9 cellular contexts compared by ENCODE assay signal in the genomic region with DNA sequence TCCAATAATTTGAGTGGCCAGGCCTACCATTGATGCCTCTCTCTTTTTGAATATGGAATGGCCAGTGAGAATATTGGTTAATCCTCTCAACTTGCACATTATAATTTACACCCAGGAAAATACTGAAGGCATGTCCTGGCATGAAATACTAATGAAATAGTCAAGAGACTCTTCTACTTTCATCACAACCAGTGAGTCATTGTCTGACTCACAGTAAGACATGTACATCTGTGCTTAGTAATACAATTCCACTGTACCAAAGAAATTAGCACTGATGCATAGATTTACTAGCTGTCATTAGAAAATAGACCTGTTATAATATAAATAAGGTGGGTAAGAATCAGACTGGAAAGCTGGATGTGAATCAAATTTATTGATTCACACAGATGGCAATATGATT. TPM values are rescaled to one million over a fixed set of nuclear protein-coding genes. Genes with fewer than 3 reads are reported as not detected.
DNase-seq lines count a peak whose midpoint lies in the region; ATAC-seq and TF ChIP-seq lines count a peak whose summit lies in the region.
"Had no signal": no experiment of that assay in that cellular context is flagged by ENCODE, and none has a peak within 500 bp of the region (broad histone marks: within the 10 kb centered on the region; RNA-seq: fewer than 3 reads in every experiment).

No MANE protein-coding gene starts in this region.

- H2AFZ ChIP-seq in osteoblast (ENCODE audit: low read length) (peak overlapping the region; percentile 52), GM23338 (no peak overlapping the region)

- no peaks in the 10 kb centered on the region for H3K9me3 Mint-ChIP-seq in GM23338
- no peaks in the 10 kb centered on the region for H3K9me3 Mint-ChIP-seq in naive thymus-derived CD4-positive, alpha-beta T cell

- H3K36me3 ChIP-seq in osteoblast (ENCODE audit: insufficient read depth, low read length) = no peaks in the 10 kb centered on the region
- no peaks in the 10 kb centered on the region for H3K36me3 ChIP-seq in GM23338 (ENCODE audit: insufficient read depth)
- no peaks in the 10 kb centered on the region for H3K36me3 ChIP-seq in naive thymus-derived CD4-positive, alpha-beta T cell (ENCODE audit: control insufficient read depth in 2 of 3, insufficient read depth in 3 of 3, low read length in 3 of 3)
- no peaks in the 10 kb centered on the region for H3K36me3 ChIP-seq in left ventricle myocardium inferior

- H3F3A ChIP-seq in GM23338 (replicated peaks; ENCODE audit: low read depth) = no peaks in the 10 kb centered on the region

- CTCF ChIA-PET in naive thymus-derived CD4-positive, alpha-beta T cell (lab: Charles Lee) = no interaction called here

- H3K79me2 ChIP-seq in osteoblast (ENCODE audit: insufficient read depth, low read length) (no peaks in the 10 kb centered on the region), GM23338 (replicated peaks; ENCODE audit: insufficient read depth) (no peaks in the 10 kb centered on the region)

- TF ChIP-seq CTCF in osteoblast (IDR thresholded peaks at IDR 0.05; ENCODE audit: extremely low read depth, low read depth, low read length) = no peak
- TF ChIP-seq CTCF in GM23338 (conservative IDR thresholded peaks at IDR 0.05; ENCODE audit: low read depth in 2 of 2) = no peak
- no peak for TF ChIP-seq CTCF in left ventricle myocardium inferior (IDR thresholded peaks at IDR 0.05; ENCODE audit: borderline replicate concordance)

- H4K20me1 ChIP-seq in osteoblast (ENCODE audit: insufficient read depth, low read length) = no peaks in the 10 kb centered on the region
- H4K20me1 ChIP-seq in GM23338 (replicated peaks; ENCODE audit: insufficient read depth) = no peaks in the 10 kb centered on the region

- no peaks in the 10 kb centered on the region for H3K36me3 Mint-ChIP-seq in GM23338 (ENCODE audit: low read depth)
- no peaks in the 10 kb centered on the region for H3K36me3 Mint-ChIP-seq in naive thymus-derived CD4-positive, alpha-beta T cell

- no peaks in the 10 kb centered on the region for H3K27me3 Mint-ChIP-seq in GM23338 (ENCODE audit: insufficient read depth, low read depth, poor library complexity)
- peaks cover 0 to 3% (median 0%) of the 10 kb centered on the region in 5 donors for H3K27me3 Mint-ChIP-seq in naive thymus-derived CD4-positive, alpha-beta T cell

- no peaks in the 10 kb centered on the region for H3K4me1 Mint-ChIP-seq in GM23338
- no peaks in the 10 kb centered on the region for H3K4me1 Mint-ChIP-seq in naive thymus-derived CD4-positive, alpha-beta T cell

- H3K27me3 ChIP-seq in osteoblast (ENCODE audit: insufficient read depth, low read length) (peaks cover 5% of the 10 kb centered on the region), GM23338 (ENCODE audit: insufficient read depth) (no peaks in the 10 kb centered on the region), left ventricle myocardium inferior (ENCODE audit: low read depth) (no peaks in the 10 kb centered on the region)
- no peaks in the 10 kb centered on the region for H3K27me3 ChIP-seq in naive thymus-derived CD4-positive, alpha-beta T cell (ENCODE audit: control insufficient read depth in 2 of 2, insufficient read depth in 2 of 2, low read length in 2 of 2)

- H3K4me3 ChIP-seq in osteoblast (ENCODE audit: insufficient read depth, low read length) = no peak overlapping the region
- H3K4me3 ChIP-seq in GM23338 = no peak overlapping the region
- no peak overlapping the region for H3K4me3 ChIP-seq in naive thymus-derived CD4-positive, alpha-beta T cell (ENCODE audit: low read length)
- H3K4me3 ChIP-seq in left ventricle myocardium inferior = no peak overlapping the region

- H3K4me2 ChIP-seq in osteoblast (ENCODE audit: insufficient read depth, low read length) = no peak overlapping the region
- H3K4me2 ChIP-seq in GM23338 = no peak overlapping the region

- peak; percentile 49 to 76 for DNase-seq in SW 1271 (lab: John Stamatoyannopoulos, UW)
- DNase-seq in osteoblast (ENCODE audit: insufficient read length, low spot score, missing footprints) = peak; percentile 23
- no peak for DNase-seq in GM23338 (ENCODE audit: low spot score)
- DNase-seq in naive thymus-derived CD4-positive, alpha-beta T cell = no peak
- no peak for DNase-seq in left ventricle myocardium inferior
- DNase-seq in middle frontal gyrus (ENCODE audit: extremely low spot score, low spot score) = no peak
- DNase-seq: central memory CD4-positive, alpha-beta T cell had no signal

- no peak overlapping the region for H3K4me3 Mint-ChIP-seq in GM23338
- H3K4me3 Mint-ChIP-seq in naive thymus-derived CD4-positive, alpha-beta T cell = no peak overlapping the region

- H3K4me1 ChIP-seq in osteoblast (ENCODE audit: insufficient read depth, low read length) (no peaks in the 10 kb centered on the region), GM23338 (ENCODE audit: insufficient read depth) (no peaks in the 10 kb centered on the region), left ventricle myocardium inferior (no peaks in the 10 kb centered on the region)
- H3K4me1 ChIP-seq in naive thymus-derived CD4-positive, alpha-beta T cell (ENCODE audit: control insufficient read depth in 2 of 2, insufficient read depth in 2 of 2, low read length in 2 of 2) = no peaks in the 10 kb centered on the region

- intact Hi-C loops in naive thymus-derived CD4-positive, alpha-beta T cell (cut with micrococcal nuclease) = no loop called here
- intact Hi-C loops in left ventricle myocardium inferior (cut with micrococcal nuclease) = no loop called here

- peak overlapping the region; percentile 16 for H3K27ac ChIP-seq in osteoblast (ENCODE audit: low read depth, low read length)
- H3K27ac ChIP-seq in GM23338 (ENCODE audit: low read depth) = no peak overlapping the region
- H3K27ac ChIP-seq in naive thymus-derived CD4-positive, alpha-beta T cell (ENCODE audit: low read depth, low read length) = no peak overlapping the region
- no peak overlapping the region for H3K27ac ChIP-seq in left ventricle myocardium inferior (replicated peaks)

- POLR2A ChIA-PET in naive thymus-derived CD4-positive, alpha-beta T cell (lab: Charles Lee) = no interaction called here

- no peak overlapping the region for H3K27ac Mint-ChIP-seq in GM23338
- H3K27ac Mint-ChIP-seq in naive thymus-derived CD4-positive, alpha-beta T cell = no peak overlapping the region

- no peaks in the 10 kb centered on the region for H3K9me3 ChIP-seq in osteoblast (ENCODE audit: low read depth, low read length)
- no peaks in the 10 kb centered on the region for H3K9me3 ChIP-seq in naive thymus-derived CD4-positive, alpha-beta T cell (ENCODE audit: control insufficient read depth in 2 of 3, low read length in 3 of 3)
- no peaks in the 10 kb centered on the region for H3K9me3 ChIP-seq in left ventricle myocardium inferior (replicated peaks)

- H3K9me2 ChIP-seq in GM23338 (ENCODE audit: insufficient read depth) = no peaks in the 10 kb centered on the region

- ATAC-seq in GM18870 (IDR thresholded peaks at IDR 0.05; ENCODE audit: unreplicated experiment) = peak; percentile 93
- ATAC-seq in HG03139 (IDR thresholded peaks at IDR 0.05; ENCODE audit: unreplicated experiment) = peak; percentile 64
- no peak for ATAC-seq in GM23338
- ATAC-seq in naive thymus-derived CD4-positive, alpha-beta T cell = no peak

TF ChIP-seq in GM23338, 12 proteins besides CTCF, POLR2A, EP300 and RAD21 (continues in another document):
- no peak for TF ChIP-seq ZNF331 (CRISPR knock-in tag; IDR thresholded peaks at IDR 0.05; ENCODE audit: low read depth)
- no peak for TF ChIP-seq ZNF114 (CRISPR knock-in tag; IDR thresholded peaks at IDR 0.05)
- TF ChIP-seq ETS1 (IDR thresholded peaks at IDR 0.05) = no peak
- no peak for TF ChIP-seq EZH2 (IDR thresholded peaks at IDR 0.05; ENCODE audit: low read depth, unreplicated experiment)
- no peak for TF ChIP-seq CREB1 (CRISPR knock-in tag; IDR thresholded peaks at IDR 0.05; ENCODE audit: low read depth)
- no peak for TF ChIP-seq POLR2AphosphoS5 (IDR thresholded peaks at IDR 0.05; ENCODE audit: low read depth)
- no peak for TF ChIP-seq REST (IDR thresholded peaks at IDR 0.05; ENCODE audit: unreplicated experiment)
- no peak for TF ChIP-seq NANOG (IDR thresholded peaks at IDR 0.05; ENCODE audit: borderline replicate concordance)

RNA-seq across cellular contexts. Expression of gene KCNC2, which starts 31.6 kb away (rescaled TPM):
- total RNA-seq in osteoblast (not detected in 2 replicates), left ventricle myocardium inferior (not detected)
- 0.10 TPM in 1 of 2 replicates, not detected in the other for total RNA-seq in GM23338 (2014; rRNA removed; shearing (Covaris generic))
- not detected in 2 replicates for polyA plus RNA-seq in GM23338 (2016; fragmentation: Nextera tagmentation; extraction: Ambion mirVana)
- total RNA-seq in naive thymus-derived CD4-positive, alpha-beta T cell = not detected
- polyA plus RNA-seq in naive thymus-derived CD4-positive, alpha-beta T cell = not detected

Comparison
In these comparisons a context has a peak if more than half of its experiments do, and no peak if none do; other contexts are left out.
1. ATAC-seq: peak in GM18870 (single experiment) and HG03139 (single experiment); none in GM23338 (single experiment) and naive thymus-derived CD4-positive, alpha-beta T cell (single experiment).
2. DNase-seq: peak in SW 1271 (2 of 2) and osteoblast (single experiment); none in GM23338 (single experiment), naive thymus-derived CD4-positive, alpha-beta T cell (0 of 9), left ventricle myocardium inferior (single experiment) and middle frontal gyrus (single experiment).